In genomic region chr4:80471701-80472100, GRCh38 we compare ENCODE assay signal across 10 cellular contexts.
DNase-seq lines count a peak whose midpoint lies in the region; ATAC-seq and TF ChIP-seq lines count a peak whose summit lies in the region.
"Had no signal": no experiment of that assay in that cellular context is flagged by ENCODE, and none has a peak within 500 bp of the region (broad histone marks: within the 10 kb centered on the region; RNA-seq: fewer than 3 reads in every experiment).

No MANE protein-coding gene starts in this region.

- H3K9me3 ChIP-seq in MG63 (no peaks in the 10 kb centered on the region), left lung (no peaks in the 10 kb centered on the region), vagina (no peaks in the 10 kb centered on the region)

- TF ChIP-seq POLR2A in vagina (IDR thresholded peaks at IDR 0.05) = no peak

- POLR2A ChIA-PET in AG04449 (lab: Yijun Ruan, JAX) = no interaction called here

- peaks cover 0 to 9% of the 10 kb centered on the region in 2 donors for H3K4me1 Mint-ChIP-seq in natural killer cell

- H3K36me3 Mint-ChIP-seq in natural killer cell = no peaks in the 10 kb centered on the region

- no peaks in the 10 kb centered on the region for H3K27me3 ChIP-seq in MG63
- H3K27me3 ChIP-seq in left lung = no peaks in the 10 kb centered on the region
- H3K27me3 ChIP-seq in vagina = no peaks in the 10 kb centered on the region

- CTCF ChIA-PET in AG04449 (lab: Yijun Ruan, JAX) = no interaction called here

- H3K4me3 Mint-ChIP-seq in natural killer cell = no peak overlapping the region
- H3K4me3 Mint-ChIP-seq: central memory CD8-positive, alpha-beta T cell had no signal

- intact Hi-C loops in left lung (cut with DNase I) (no loop called here), vagina (cut with DNase I) (no loop called here), natural killer cell (cut with micrococcal nuclease) (no loop called here)

- H3K36me3 ChIP-seq in MG63 (no peaks in the 10 kb centered on the region), left lung (no peaks in the 10 kb centered on the region), vagina (no peaks in the 10 kb centered on the region)

- H3K27ac Mint-ChIP-seq in natural killer cell = no peak overlapping the region

- H3K4me3 ChIP-seq in AG04449 (ENCODE audit: low read depth, low read length) (peak overlapping the region; percentile 18), MG63 (no peak overlapping the region), left lung (no peak overlapping the region), vagina (no peak overlapping the region)

- H3K27ac ChIP-seq in left lung (no peak overlapping the region), vagina (no peak overlapping the region)

- TF ChIP-seq CTCF in AG04449 (IDR thresholded peaks at IDR 0.05; ENCODE audit: insufficient read depth, low read length, missing control alignments) (no peak), left lung (IDR thresholded peaks at IDR 0.05) (no peak), vagina (IDR thresholded peaks at IDR 0.05) (no peak), natural killer cell (IDR thresholded peaks at IDR 0.05) (no peak)

- no peaks in the 10 kb centered on the region for H3K9me3 Mint-ChIP-seq in natural killer cell
- H3K9me3 Mint-ChIP-seq: central memory CD8-positive, alpha-beta T cell had no signal

- DNase-seq in AG04449 (ENCODE audit: low read depth, low spot score) (no peak), MG63 (peak; percentile 2), amniotic epithelial cell (ENCODE audit: low read depth) (peak; percentile 19), left lung (peak; percentile 52 to 76), vagina (ENCODE audit: extremely low spot score in 2 of 2) (no peak), natural killer cell (no peak), NCI-H446 (lab: John Stamatoyannopoulos, UW) (no peak)
- DNase-seq in central memory CD4-positive, alpha-beta T cell = no peak
- DNase-seq: AML-193 had no signal

- no peaks in the 10 kb centered on the region for H3K4me1 ChIP-seq in left lung
- H3K4me1 ChIP-seq in vagina = no peaks in the 10 kb centered on the region

- H3K27me3 Mint-ChIP-seq in natural killer cell (ENCODE audit: low read depth in 2 of 2) = peaks cover 0 to 2% of the 10 kb centered on the region in 2 donors
- H3K27me3 Mint-ChIP-seq: central memory CD8-positive, alpha-beta T cell had no signal

- ATAC-seq in left lung (peak; percentile 97), natural killer cell (no peak)

Comparison
In these comparisons a context has a peak if more than half of its experiments do, and no peak if none do; other contexts are left out.
1. DNase-seq: peak in MG63 (single experiment), amniotic epithelial cell (single experiment) and left lung (2 of 2); none in AG04449 (single experiment), central memory CD4-positive, alpha-beta T cell (single experiment), vagina (0 of 2), natural killer cell (single experiment) and NCI-H446 (0 of 2).